In genomic region chr13:79349011-79349410, GRCh38 we compare ENCODE assay signal across 13 cellular contexts.
"Had no signal": no experiment of that assay in that cellular context is flagged by ENCODE, and none has a peak within 500 bp of the region (broad histone marks: within the 10 kb centered on the region; RNA-seq: fewer than 3 reads in every experiment).

No MANE protein-coding gene starts in this region.

- H3K4me1 ChIP-seq: prostate gland, transverse colon, vagina had no signal

- H3K9me3 ChIP-seq: prostate gland, transverse colon, vagina had no signal

- H3K4me3 ChIP-seq: prostate gland, skin epidermis, transverse colon, vagina had no signal

- H3K27ac ChIP-seq: brain microvascular endothelial cell, prostate gland, skin epidermis, transverse colon, vagina had no signal

- DNase-seq: activated CD4-positive, alpha-beta T cell treated with anti-CD3 and anti-CD28 coated beads, Interleukin-2, amount 50 U/mL, for 1 hour; activated effector memory CD4-positive, alpha-beta T cell treated with anti-CD3 and anti-CD28 coated beads, Interleukin-2, amount 50 U/mL, for 16 hours; activated T-cell treated with anti-CD3 and anti-CD28 coated beads, Interleukin-2, amount 50 U/mL, for 72 hours; brain microvascular endothelial cell; effector CD4-positive, alpha-beta T cell; naive thymus-derived CD8-positive, alpha-beta T cell; right cardiac atrium; stimulated activated CD4-positive, alpha-beta T cell treated with anti-CD3 and anti-CD28 coated beads, Interleukin-2, amount 100 ng/mL, for 48 hours; T1000; transverse colon had no signal

- H3K27me3 ChIP-seq: brain microvascular endothelial cell, transverse colon, vagina had no signal
